In the genomic region with DNA sequence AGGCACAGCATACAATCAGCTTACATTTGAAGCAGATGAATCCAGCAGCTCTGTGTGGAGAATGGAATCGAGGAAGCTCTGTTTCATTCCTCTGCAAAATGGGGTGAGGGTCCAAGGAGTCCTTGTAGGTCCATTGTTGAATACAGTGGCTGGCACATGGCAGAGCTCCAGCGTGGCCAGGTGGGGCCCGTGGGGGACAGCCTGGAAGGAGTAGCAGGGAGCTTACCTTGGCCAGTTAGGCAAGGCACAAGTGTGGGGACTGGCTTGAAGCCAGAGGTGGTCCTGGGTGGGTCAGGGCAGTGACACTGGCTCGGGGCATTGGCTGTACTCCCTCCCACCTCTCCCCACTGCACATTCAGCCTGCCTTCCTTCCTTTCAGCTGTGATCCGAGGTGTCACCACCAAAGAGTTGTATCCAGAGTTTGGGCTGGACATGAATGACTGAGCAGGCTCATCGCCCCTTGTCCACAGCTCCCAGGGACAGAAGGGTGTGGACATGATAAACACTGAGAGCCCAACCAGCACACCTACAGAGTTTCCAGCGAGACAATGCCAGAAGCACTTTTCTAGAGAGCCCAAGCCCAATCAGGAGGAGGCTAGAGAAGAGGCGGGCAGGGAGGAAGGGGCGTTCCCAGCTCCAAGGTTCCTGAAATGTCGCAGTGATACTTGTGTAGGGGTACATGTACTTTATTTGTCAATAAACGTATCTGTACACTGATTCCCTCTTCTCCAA, we compare ENCODE assay signal across 27 cellular contexts. TPM values are rescaled to one million over a fixed set of nuclear protein-coding genes. Genes with fewer than 3 reads are reported as not detected.
A peak's percentile ranks its signal among the peaks of the same experiment; 100 is the strongest.
DNase-seq lines count a peak whose midpoint lies in the region; FAIRE-seq and TF ChIP-seq lines count a peak whose summit lies in the region.
"Had no signal": no experiment of that assay in that cellular context is flagged by ENCODE, and none has a peak within 500 bp of the region (broad histone marks: within the 10 kb centered on the region; RNA-seq: fewer than 3 reads in every experiment).

No MANE protein-coding gene starts in this region.

- no peaks in the 10 kb centered on the region for H3K9me3 ChIP-seq in neuronal stem cell (replicated peaks in 1 of 2; ENCODE audit: control insufficient read depth in 2 of 2, insufficient read depth in 1 of 2, low read depth in 1 of 2, low read length in 2 of 2)
- H3K9me3 ChIP-seq: MG63 had no signal

- no peak overlapping the region for H3K9ac ChIP-seq in neuronal stem cell (ENCODE audit: low read depth, low read length, poor library complexity)

- no peak overlapping the region for H2AK5ac ChIP-seq in neuronal stem cell (ENCODE audit: low read depth, low read length)

- H3K18ac ChIP-seq in neuronal stem cell (ENCODE audit: low read length), result no peak overlapping the region

- no peak overlapping the region for H4K8ac ChIP-seq in neuronal stem cell (ENCODE audit: low read depth, low read length)

- no peak for FAIRE-seq in H54 (lab: Jason Lieb, UNC)
- FAIRE-seq: GM12891, HTR-8/SVneo had no signal

- peak overlapping the region; percentile 37 for H3K23ac ChIP-seq in neuronal stem cell (ENCODE audit: low read depth, low read length, poor library complexity)

- peaks cover 6 to 30% of the 10 kb centered on the region in 2 donors for H3K36me3 ChIP-seq in neuronal stem cell (replicated peaks in 1 of 2; ENCODE audit: control insufficient read depth in 2 of 2, insufficient read depth in 2 of 2, low read length in 2 of 2)
- H3K36me3 ChIP-seq: MG63 had no signal

- no peaks in the 10 kb centered on the region for H3K4me1 ChIP-seq in neuronal stem cell (ENCODE audit: control insufficient read depth in 2 of 2, insufficient read depth in 1 of 2, low read depth in 1 of 2, low read length in 2 of 2)

- no peak overlapping the region for H2BK5ac ChIP-seq in neuronal stem cell (ENCODE audit: low read length)

- no CpG with 5 or more reads among the region's 11 CpGs for WGBS in neuronal stem cell (ENCODE audit: extremely low coverage in 2 of 2, insufficient read length in 2 of 2, insufficient replicate concordance in 1 of 2), 2 donors

- no peaks in the 10 kb centered on the region for H3K27me3 ChIP-seq in neuronal stem cell (ENCODE audit: control insufficient read depth in 3 of 3, insufficient read depth in 3 of 3, low read depth in 1 of 3, low read length in 3 of 3)
- H3K27me3 ChIP-seq: MG63 had no signal

- H2AFZ ChIP-seq in neuronal stem cell (ENCODE audit: low read length), result no peak overlapping the region
- H2AFZ ChIP-seq: PC-9 had no signal

- CTCF ChIA-PET in RWPE1 (lab: Yijun Ruan, JAX), result interaction anchor here (0.6 to 1.6 kb wide), 5 partner anchors 12 to 73 kb away, joined by 3 to 11 read pairs (median 3); no protein-coding TSS in a partner anchor

- no peak overlapping the region for H3K4me3 ChIP-seq in neuronal stem cell (ENCODE audit: low read length in 2 of 2)
- H3K4me3 ChIP-seq: MG63, PC-9 had no signal

- no peak overlapping the region for H3K14ac ChIP-seq in neuronal stem cell (ENCODE audit: low read length)

- no peaks in the 10 kb centered on the region for H3K79me1 ChIP-seq in neuronal stem cell (ENCODE audit: low read depth, low read length)

- no peak for DNase-seq in H54 (ENCODE audit: insufficient read length, low spot score)
- DNase-seq in RWPE1 (ENCODE audit: low spot score), result no peak
- no peak for DNase-seq in neuronal stem cell (ENCODE audit: low spot score)
- DNase-seq in NCI-H2196 treated with DMSO at 0.1 percent for 48 hours (lab: John Stamatoyannopoulos, UW; ENCODE audit: unreplicated experiment), result no peak
- no peak for DNase-seq in T-helper 2 cell
- DNase-seq in effector CD4-positive, alpha-beta T cell, result no peak
- DNase-seq in GM20000 (ENCODE audit: low spot score), result no peak
- DNase-seq: C1 segment of cervical spinal cord; CD4-positive, alpha-beta memory T cell; COR-L47; DMS 273 treated with DMSO at 0.1 percent for 48 hours; DMS79; EL; GF-D8; HFFc6; KG1; MG63; NCI-H1105 treated with DMSO at 0.1 percent for 48 hours; NCI-H1694; NCI-H2029 treated with DMSO at 0.1 percent for 48 hours; NCI-H2171 treated with DMSO at 0.1 percent for 48 hours; NCI-H446 treated with DMSO at 0.1 percent for 48 hours; NCI-H526 treated with DMSO at 0.1 percent for 48 hours; PC-9; T-cell had no signal

- no peak overlapping the region for H4K91ac ChIP-seq in neuronal stem cell (ENCODE audit: low read depth, low read length, poor library complexity)

- TF ChIP-seq CTCF in RWPE1 (conservative IDR thresholded peaks at IDR 0.05; ENCODE audit: low read depth) (no peak), GM20000 (IDR thresholded peaks at IDR 0.05; ENCODE audit: extremely low read depth, missing control alignments) (no peak)

- TF ChIP-seq POLR2A in H54 (IDR thresholded peaks at IDR 0.05; ENCODE audit: low read depth, low read length), result peak; percentile 25; the same call in 1 of the 2 replicates

- no peak overlapping the region for H3K4ac ChIP-seq in neuronal stem cell (ENCODE audit: low read length)

- peak overlapping the region; percentile 14 for H3K27ac ChIP-seq in RWPE1
- no peak overlapping the region for H3K27ac ChIP-seq in neuronal stem cell (replicated peaks; ENCODE audit: low read length)
- H3K27ac ChIP-seq: PC-9 had no signal

- POLR2A ChIA-PET in RWPE1 (lab: Yijun Ruan, JAX; ENCODE audit: low non-redundant PET), result interaction anchor here (0.5 to 0.7 kb wide), 2 partner anchors 11 to 12 kb away, joined by 5 to 8 read pairs; no protein-coding TSS in a partner anchor

- H2BK12ac ChIP-seq in neuronal stem cell (ENCODE audit: low read length), result no peak overlapping the region

- H3K4me2 ChIP-seq in neuronal stem cell (ENCODE audit: insufficient read depth, low read length, poor library complexity, severe bottlenecking), result no peak overlapping the region
- H3K4me2 ChIP-seq: PC-9 had no signal

- H2BK15ac ChIP-seq in neuronal stem cell (ENCODE audit: low read length), result no peak overlapping the region

- no peak overlapping the region for H2BK120ac ChIP-seq in neuronal stem cell (ENCODE audit: low read depth, low read length)

RNA-seq across cellular contexts. Expression of a gene that starts 12.4 kb away (rescaled TPM):
- polyA plus RNA-seq in neuronal stem cell (2013, experiment 1 of 2), result 21.5 TPM
- 21.5 TPM for polyA plus RNA-seq in neuronal stem cell (2013, experiment 2 of 2)

RNA-seq across cellular contexts. Expression of a gene that starts 12.6 kb away (rescaled TPM):
- polyA plus RNA-seq in neuronal stem cell (2013, experiment 1 of 2), result 29.3 TPM
- 30.6 TPM for polyA plus RNA-seq in neuronal stem cell (2013, experiment 2 of 2)

RNA-seq across cellular contexts. Expression of a gene that starts 33.8 kb away (rescaled TPM):
- 14.5 TPM for polyA plus RNA-seq in neuronal stem cell (2013, experiment 1 of 2)
- 14.5 TPM for polyA plus RNA-seq in neuronal stem cell (2013, experiment 2 of 2)

RNA-seq across cellular contexts. Expression of a gene that starts 34.2 kb away (rescaled TPM):
- 39.1 TPM for polyA plus RNA-seq in neuronal stem cell (2013, experiment 1 of 2)
- 39.2 TPM for polyA plus RNA-seq in neuronal stem cell (2013, experiment 2 of 2)

RNA-seq across cellular contexts. Expression of a gene that starts 51.9 kb away (rescaled TPM):
- polyA plus RNA-seq in neuronal stem cell (2013, experiment 1 of 2), result 6.1 TPM
- 5.4 TPM for polyA plus RNA-seq in neuronal stem cell (2013, experiment 2 of 2)
